In genomic region chr1:91478693-91479234, GRCh38 we compare ENCODE assay signal across 1 cellular context.
A peak's percentile ranks its signal among the peaks of the same experiment; 100 is the strongest.
TF ChIP-seq lines count a peak whose summit lies in the region.

No MANE protein-coding gene starts in this region.

TF ChIP-seq in HepG2, 621 proteins besides CTCF, POLR2A, EP300 and RAD21:
- no peak for TF ChIP-seq ZSCAN25 (CRISPR knock-in tag; IDR thresholded peaks at IDR 0.05)
- TF ChIP-seq MAFF (IDR thresholded peaks at IDR 0.05; ENCODE audit: low read depth, low read length), result peak; percentile 12; the same call in 1 of the 2 replicates
- TF ChIP-seq MAFK (conservative IDR thresholded peaks at IDR 0.05 in 1 of 2, IDR thresholded peaks at IDR 0.05 in 1 of 2; ENCODE audit: low read length in 2 of 2), result peak; percentile 41 to 47; a peak in 2 of 4 replicates
TF ChIP-seq in HepG2: peak in this region for 2.
